ENCODE assay signal across 20 cellular contexts in the genomic region with DNA sequence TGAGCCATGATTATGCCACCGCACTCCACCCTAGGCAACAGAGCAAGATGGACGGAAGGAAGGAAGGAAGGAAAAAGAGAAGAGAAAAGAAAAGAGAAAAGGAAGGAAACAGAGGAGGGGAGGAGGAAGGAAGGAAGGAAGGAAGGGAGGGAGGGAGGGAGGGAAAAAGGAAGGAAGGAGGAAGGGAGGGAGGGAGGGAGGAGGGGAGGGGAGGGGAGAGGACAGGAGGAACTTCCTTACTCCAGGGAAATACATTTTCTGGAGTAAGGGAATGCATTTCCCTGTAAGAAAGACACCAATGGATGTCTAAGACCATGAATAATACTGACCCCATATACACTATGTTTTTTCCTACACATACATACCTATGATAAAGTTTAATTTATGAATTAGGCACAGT.
A peak's percentile ranks its signal among the peaks of the same experiment; 100 is the strongest.
DNase-seq lines count a peak whose midpoint lies in the region; ATAC-seq and TF ChIP-seq lines count a peak whose summit lies in the region.
"Had no signal": no experiment of that assay in that cellular context is flagged by ENCODE, and none has a peak within 500 bp of the region (broad histone marks: within the 10 kb centered on the region; RNA-seq: fewer than 3 reads in every experiment).

No MANE protein-coding gene starts in this region.

- H3K4me1 Mint-ChIP-seq in activated T-cell treated with anti-CD3 and anti-CD28 coated beads, Interleukin-2, amount 50 U/mL, for 24 hours (ENCODE audit: low read depth), result peaks cover 43% of the 10 kb centered on the region
- H3K4me1 Mint-ChIP-seq in activated naive CD8-positive, alpha-beta T cell treated with anti-CD3 and anti-CD28 coated beads, Interleukin-2, amount 50 U/mL, for 24 hours, result peaks cover 35% of the 10 kb centered on the region
- peaks cover 7% of the 10 kb centered on the region for H3K4me1 Mint-ChIP-seq in CD8-positive, alpha-beta T cell (ENCODE audit: low read depth)

- ATAC-seq in RWPE2 (ENCODE audit: low read depth), result no peak
- no peak for ATAC-seq in activated naive CD8-positive, alpha-beta T cell treated with anti-CD3 and anti-CD28 coated beads, Interleukin-2, amount 50 U/mL, for 24 hours
- ATAC-seq in CD8-positive, alpha-beta T cell, result no peak
- ATAC-seq: K562 had no signal

- no peak overlapping the region for H3K4me3 Mint-ChIP-seq in activated T-cell treated with anti-CD3 and anti-CD28 coated beads, Interleukin-2, amount 50 U/mL, for 24 hours
- no peak overlapping the region for H3K4me3 Mint-ChIP-seq in activated naive CD8-positive, alpha-beta T cell treated with anti-CD3 and anti-CD28 coated beads, Interleukin-2, amount 50 U/mL, for 24 hours
- no peak overlapping the region for H3K4me3 Mint-ChIP-seq in CD8-positive, alpha-beta T cell

- H3K9me3 ChIP-seq in RWPE2 (ENCODE audit: severe bottlenecking) (no peaks in the 10 kb centered on the region), osteoblast (ENCODE audit: low read depth, low read length) (no peaks in the 10 kb centered on the region)
- no peaks in the 10 kb centered on the region for H3K9me3 ChIP-seq in CD8-positive, alpha-beta T cell (ENCODE audit: low read length)
- H3K9me3 ChIP-seq: MG63 had no signal

- peak overlapping the region; percentile 65 for H3K27ac Mint-ChIP-seq in activated T-cell treated with anti-CD3 and anti-CD28 coated beads, Interleukin-2, amount 50 U/mL, for 24 hours
- peak overlapping the region; percentile 0 for H3K27ac Mint-ChIP-seq in activated naive CD8-positive, alpha-beta T cell treated with anti-CD3 and anti-CD28 coated beads, Interleukin-2, amount 50 U/mL, for 24 hours
- H3K27ac Mint-ChIP-seq in CD8-positive, alpha-beta T cell, result no peak overlapping the region

- no peak overlapping the region for H2AFZ ChIP-seq in osteoblast (ENCODE audit: low read length)
- H2AFZ ChIP-seq: PC-9 had no signal

- H3K36me3 Mint-ChIP-seq in activated T-cell treated with anti-CD3 and anti-CD28 coated beads, Interleukin-2, amount 50 U/mL, for 24 hours (ENCODE audit: low read depth), result no peaks in the 10 kb centered on the region
- no peaks in the 10 kb centered on the region for H3K36me3 Mint-ChIP-seq in activated naive CD8-positive, alpha-beta T cell treated with anti-CD3 and anti-CD28 coated beads, Interleukin-2, amount 50 U/mL, for 24 hours (ENCODE audit: low read depth)
- H3K36me3 Mint-ChIP-seq in CD8-positive, alpha-beta T cell, result no peaks in the 10 kb centered on the region

- no peak for DNase-seq in activated T-cell treated with anti-CD3 and anti-CD28 coated beads, Interleukin-2, amount 50 U/mL, for 24 hours
- no peak for DNase-seq in activated T-cell treated with anti-CD3 and anti-CD28 coated beads, Interleukin-2, amount 50 U/mL, for 1 hour
- no peak for DNase-seq in RWPE2 (ENCODE audit: low spot score)
- DNase-seq in activated naive CD8-positive, alpha-beta T cell treated with anti-CD3 and anti-CD28 coated beads, Interleukin-2, amount 50 U/mL, for 24 hours, result no peak
- peak; percentile 54 for DNase-seq in osteoblast (ENCODE audit: insufficient read length, low spot score, missing footprints)
- no peak for DNase-seq in HUDEP-2 (lab: John Stamatoyannopoulos, UW; ENCODE audit: unreplicated experiment in 76 of 76)
- DNase-seq in DMS79 (lab: John Stamatoyannopoulos, UW), result no peak
- DNase-seq in CD8-positive, alpha-beta T cell, result no peak
- DNase-seq: 8988T; DMS153; MG63; NCI-H2029 treated with DMSO at 0.1 percent for 48 hours; NCI-H446 treated with DMSO at 0.1 percent for 48 hours; NCI-H526; NCI-H82; NK-92 treated with Interleukin-12 subunit alpha and Interleukin-12 subunit beta, amount 100 ng/mL, for 24 hours; PC-9; Right ventricle myocardium superior had no signal

- no peaks in the 10 kb centered on the region for H3K79me2 ChIP-seq in osteoblast (ENCODE audit: insufficient read depth, low read length)

- no peaks in the 10 kb centered on the region for H3K27me3 ChIP-seq in RWPE2 (ENCODE audit: insufficient read depth, poor library complexity, severe bottlenecking)
- no peaks in the 10 kb centered on the region for H3K27me3 ChIP-seq in osteoblast (ENCODE audit: insufficient read depth, low read length)
- H3K27me3 ChIP-seq in CD8-positive, alpha-beta T cell (ENCODE audit: insufficient read depth, low read length), result no peaks in the 10 kb centered on the region
- H3K27me3 ChIP-seq: MG63 had no signal

- no peak overlapping the region for H3K4me3 ChIP-seq in RWPE2 (ENCODE audit: severe bottlenecking)
- H3K4me3 ChIP-seq in osteoblast (ENCODE audit: insufficient read depth, low read length), result no peak overlapping the region
- no peak overlapping the region for H3K4me3 ChIP-seq in CD8-positive, alpha-beta T cell (ENCODE audit: low read depth, low read length)
- H3K4me3 ChIP-seq: K562, MG63, PC-9 had no signal

- CTCF ChIA-PET in CD8-positive, alpha-beta T cell (lab: Charles Lee), result no interaction called here

- no peaks in the 10 kb centered on the region for H4K20me1 ChIP-seq in osteoblast (ENCODE audit: insufficient read depth, low read length)

- POLR2A ChIA-PET in CD8-positive, alpha-beta T cell (lab: Charles Lee), result no interaction called here

- no peaks in the 10 kb centered on the region for H3K9me3 Mint-ChIP-seq in activated T-cell treated with anti-CD3 and anti-CD28 coated beads, Interleukin-2, amount 50 U/mL, for 24 hours
- no peaks in the 10 kb centered on the region for H3K9me3 Mint-ChIP-seq in activated naive CD8-positive, alpha-beta T cell treated with anti-CD3 and anti-CD28 coated beads, Interleukin-2, amount 50 U/mL, for 24 hours
- H3K9me3 Mint-ChIP-seq in CD8-positive, alpha-beta T cell, result no peaks in the 10 kb centered on the region

- H3K36me3 ChIP-seq in RWPE2 (ENCODE audit: low read depth) (no peaks in the 10 kb centered on the region), osteoblast (ENCODE audit: insufficient read depth, low read length) (no peaks in the 10 kb centered on the region)
- H3K36me3 ChIP-seq in CD8-positive, alpha-beta T cell (ENCODE audit: insufficient read depth, low read length), result no peaks in the 10 kb centered on the region

- H3K27ac ChIP-seq in RWPE2 (ENCODE audit: poor library complexity, severe bottlenecking), result peak overlapping the region; percentile 27
- no peak overlapping the region for H3K27ac ChIP-seq in osteoblast (ENCODE audit: low read depth, low read length)
- no peak overlapping the region for H3K27ac ChIP-seq in CD8-positive, alpha-beta T cell (ENCODE audit: low read depth, low read length)
- H3K27ac ChIP-seq: HL-60, PC-9 had no signal

- H3K4me2 ChIP-seq in osteoblast (ENCODE audit: insufficient read depth, low read length), result no peak overlapping the region
- H3K4me2 ChIP-seq: PC-9 had no signal

- H3K27me3 Mint-ChIP-seq in activated T-cell treated with anti-CD3 and anti-CD28 coated beads, Interleukin-2, amount 50 U/mL, for 24 hours, result peaks cover 22% of the 10 kb centered on the region
- H3K27me3 Mint-ChIP-seq in activated naive CD8-positive, alpha-beta T cell treated with anti-CD3 and anti-CD28 coated beads, Interleukin-2, amount 50 U/mL, for 24 hours, result peaks cover 28% of the 10 kb centered on the region
- peaks cover 12% of the 10 kb centered on the region for H3K27me3 Mint-ChIP-seq in CD8-positive, alpha-beta T cell (ENCODE audit: low read depth)

- peaks cover 28% of the 10 kb centered on the region for H3K4me1 ChIP-seq in RWPE2 (ENCODE audit: insufficient read depth, poor library complexity, severe bottlenecking)
- peaks cover 18% of the 10 kb centered on the region for H3K4me1 ChIP-seq in osteoblast (ENCODE audit: insufficient read depth, low read length)
- H3K4me1 ChIP-seq in CD8-positive, alpha-beta T cell (ENCODE audit: insufficient read depth, low read length), result peaks cover 5% of the 10 kb centered on the region

- intact Hi-C loops in CD8-positive, alpha-beta T cell (cut with DNase I, micrococcal nuclease), result loop anchor here in 1 of 2 experiments (5.0 kb wide), 1 partner anchor 332 kb away; no protein-coding TSS in a partner anchor

- TF ChIP-seq CTCF in RWPE2 (IDR thresholded peaks at IDR 0.05; ENCODE audit: poor library complexity, severe bottlenecking) (no peak), osteoblast (IDR thresholded peaks at IDR 0.05; ENCODE audit: extremely low read depth, low read depth, low read length) (no peak)
- TF ChIP-seq CTCF in CD8-positive, alpha-beta T cell (IDR thresholded peaks at IDR 0.05), result no peak
